ENCODE assay signal across 18 cellular contexts in the genomic region with DNA sequence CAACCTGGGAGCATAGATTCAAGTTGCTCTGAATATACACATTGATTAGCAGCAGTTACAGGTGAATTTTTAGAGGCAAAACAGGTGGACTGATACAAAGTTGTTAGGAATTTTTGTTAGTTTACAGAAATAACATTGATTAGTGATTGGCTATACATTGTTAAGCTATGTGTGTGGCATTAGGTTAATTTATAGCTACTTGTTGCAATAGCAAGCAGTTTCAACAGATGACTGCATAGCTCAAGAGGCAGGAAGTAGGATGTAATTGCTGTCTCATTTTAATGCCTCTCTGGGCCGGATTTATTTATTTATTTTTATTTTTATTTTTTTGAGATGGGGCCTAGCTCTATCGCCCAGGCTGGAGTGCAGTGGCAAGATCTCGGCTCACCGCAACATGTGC.
"Had no signal": no experiment of that assay in that cellular context is flagged by ENCODE, and none has a peak within 500 bp of the region (broad histone marks: within the 10 kb centered on the region; RNA-seq: fewer than 3 reads in every experiment).

No MANE protein-coding gene starts in this region.

- ATAC-seq: activated T-cell treated with anti-CD3 and anti-CD28 coated beads, Interleukin-2, amount 50 U/mL, for 72 hours; esophagus mucosa; psoas muscle; right cardiac atrium had no signal

- DNase-seq: activated CD4-positive, alpha-beta T cell treated with anti-CD3 and anti-CD28 coated beads, Interleukin-2, amount 50 U/mL, for 4 hours; activated effector memory CD4-positive, alpha-beta T cell treated with anti-CD3 and anti-CD28 coated beads, Interleukin-2, amount 50 U/mL, for 16 hours; activated naive CD4-positive, alpha-beta T cell treated with anti-CD3 and anti-CD28 coated beads, Interleukin-2, amount 50 U/mL, for 16 hours; activated T-cell treated with anti-CD3 and anti-CD28 coated beads, Interleukin-2, amount 50 U/mL, for 72 hours; effector CD4-positive, alpha-beta T cell; immature natural killer cell; ovary; psoas muscle; right cardiac atrium; T-helper 2 cell; upper lobe of left lung; WERI-Rb-1 had no signal

- H3K9me3 Mint-ChIP-seq: central memory CD8-positive, alpha-beta T cell had no signal

- H3K4me3 ChIP-seq: ascending aorta, coronary artery, ovary, psoas muscle, skin epidermis, upper lobe of left lung had no signal

- H3K27ac ChIP-seq: ovary, psoas muscle, upper lobe of left lung, WERI-Rb-1 had no signal

- H3K36me3 ChIP-seq: ascending aorta, ovary, upper lobe of left lung had no signal

- H3K27me3 ChIP-seq: ascending aorta, ovary, upper lobe of left lung had no signal

- H3K27me3 Mint-ChIP-seq: central memory CD8-positive, alpha-beta T cell; stimulated activated naive CD8-positive, alpha-beta T cell treated with anti-CD3 and anti-CD28 coated beads, Interleukin-15, Interleukin-2, amounts not matched to agents 100 ng/mL and 50 ng/mL, for 24 hours had no signal

- H3K4me3 Mint-ChIP-seq: activated T-cell treated with anti-CD3 and anti-CD28 coated beads, Interleukin-2, amount 50 U/mL, for 72 hours; central memory CD8-positive, alpha-beta T cell; immature natural killer cell; stimulated activated naive CD8-positive, alpha-beta T cell treated with anti-CD3 and anti-CD28 coated beads, Interleukin-15, Interleukin-2, amounts not matched to agents 100 ng/mL and 50 ng/mL, for 24 hours had no signal

- H3K9me3 ChIP-seq: ascending aorta, ovary, psoas muscle, upper lobe of left lung had no signal

- H3K36me3 Mint-ChIP-seq: immature natural killer cell had no signal

- H3K27ac Mint-ChIP-seq: stimulated activated naive CD8-positive, alpha-beta T cell treated with anti-CD3 and anti-CD28 coated beads, Interleukin-15, Interleukin-2, amounts not matched to agents 100 ng/mL and 50 ng/mL, for 24 hours had no signal
